In the genomic region with DNA sequence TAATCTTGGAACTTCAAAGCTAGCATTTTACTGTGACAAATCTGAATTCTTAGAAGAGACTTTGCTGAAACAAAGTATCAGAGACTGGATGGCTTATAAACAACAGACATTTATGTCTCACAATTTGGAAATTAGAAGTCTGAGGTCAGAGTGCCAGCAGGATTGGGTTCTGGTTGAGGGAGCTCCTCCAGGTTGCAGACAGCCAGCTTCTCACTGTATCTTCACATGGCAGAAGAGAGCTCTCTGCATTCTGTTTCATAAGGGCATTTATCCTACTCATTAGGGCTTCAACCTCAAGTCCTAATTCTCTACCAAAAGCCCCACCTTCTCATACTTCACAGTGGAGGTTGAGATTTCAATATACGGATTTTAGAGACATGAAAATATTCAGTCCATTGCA, we compare ENCODE assay signal across 23 cellular contexts.
DNase-seq lines count a peak whose midpoint lies in the region; ATAC-seq, FAIRE-seq and TF ChIP-seq lines count a peak whose summit lies in the region.
"Had no signal": no experiment of that assay in that cellular context is flagged by ENCODE, and none has a peak within 500 bp of the region (broad histone marks: within the 10 kb centered on the region; RNA-seq: fewer than 3 reads in every experiment).

No MANE protein-coding gene starts in this region.

- H3K27ac Mint-ChIP-seq in activated T-cell treated with anti-CD3 and anti-CD28 coated beads, Interleukin-2, amount 50 U/mL, for 72 hours, result peak overlapping the region; percentile 6
- peak overlapping the region; percentile 19 to 80 (median 42) for H3K27ac Mint-ChIP-seq in CD4-positive, alpha-beta memory T cell
- no peak overlapping the region for H3K27ac Mint-ChIP-seq in GM23338

- peaks cover 5% of the 10 kb centered on the region; the same call in 1 of the 2 replicates for H3K9me2 ChIP-seq in GM23338 (ENCODE audit: insufficient read depth)

- DNase-seq in activated T-cell treated with anti-CD3 and anti-CD28 coated beads, Interleukin-2, amount 50 U/mL, for 72 hours, result no peak
- DNase-seq in activated T-cell treated with anti-CD3 and anti-CD28 coated beads for 4 hours (no peak), GM23338 (ENCODE audit: low spot score) (no peak), keratinocyte (ENCODE audit: low read depth, low spot score) (no peak), ureter (ENCODE audit: low spot score) (no peak), T1000 (lab: John Stamatoyannopoulos, UW) (no peak)
- DNase-seq in CD4-positive, alpha-beta memory T cell, result no peak
- DNase-seq: COR-L47, DMS 273 treated with DMSO at 0.1 percent for 48 hours, GDM1, IMR-90, Karpas-422, MG63, NCI-H1048, NCI-H1436 treated with DMSO at 0.1 percent for 48 hours, NCI-H2029, NCI-H526, PC-9, SJCRH30 had no signal

- no peaks in the 10 kb centered on the region for H3F3A ChIP-seq in GM23338 (replicated peaks; ENCODE audit: low read depth)

- no peaks in the 10 kb centered on the region for H3K27me3 Mint-ChIP-seq in activated T-cell treated with anti-CD3 and anti-CD28 coated beads, Interleukin-2, amount 50 U/mL, for 72 hours (ENCODE audit: low read depth)
- no peaks in the 10 kb centered on the region for H3K27me3 Mint-ChIP-seq in CD4-positive, alpha-beta memory T cell
- no peaks in the 10 kb centered on the region for H3K27me3 Mint-ChIP-seq in GM23338 (ENCODE audit: insufficient read depth, low read depth, poor library complexity)

- no peak for FAIRE-seq in keratinocyte (lab: Jason Lieb, UNC)
- FAIRE-seq: HTR-8/SVneo had no signal

- peak overlapping the region; percentile 14 for H3K27ac ChIP-seq in CD4-positive, alpha-beta memory T cell (ENCODE audit: low read depth, low read length)
- H3K27ac ChIP-seq in GM23338 (ENCODE audit: low read depth), result no peak overlapping the region
- H3K27ac ChIP-seq in keratinocyte (ENCODE audit: control insufficient read depth, insufficient read depth, low read length), result no peak overlapping the region
- H3K27ac ChIP-seq: BLaER1 treated with 17β-estradiol and CSF1 and Interleukin-3, amounts not matched to agents 10 nM and 100 nM; PC-9; RWPE1; SJCRH30 had no signal

- intact Hi-C loops in CD4-positive, alpha-beta memory T cell (cut with micrococcal nuclease), result no loop called here

- H3K27me3 ChIP-seq in CD4-positive, alpha-beta memory T cell (ENCODE audit: insufficient read depth, low read length), result no peaks in the 10 kb centered on the region
- no peaks in the 10 kb centered on the region for H3K27me3 ChIP-seq in GM23338 (ENCODE audit: insufficient read depth)
- no peaks in the 10 kb centered on the region for H3K27me3 ChIP-seq in keratinocyte (ENCODE audit: control insufficient read depth, extremely low read depth, insufficient read depth, low read length)
- H3K27me3 ChIP-seq: MG63, SJCRH30 had no signal

- no peak for ATAC-seq in activated T-cell treated with anti-CD3 and anti-CD28 coated beads, Interleukin-2, amount 50 U/mL, for 72 hours (replicated peaks in 1 of 2)
- ATAC-seq in GM23338, result no peak

- no peaks in the 10 kb centered on the region for H4K20me1 ChIP-seq in GM23338 (replicated peaks; ENCODE audit: insufficient read depth)
- H4K20me1 ChIP-seq in keratinocyte (ENCODE audit: control insufficient read depth, extremely low read depth, insufficient read depth, low read length), result no peaks in the 10 kb centered on the region
- H4K20me1 ChIP-seq: BLaER1 treated with 17β-estradiol and CSF1 and Interleukin-3, amounts not matched to agents 10 nM and 100 nM had no signal

- H3K4me2 ChIP-seq in GM23338, result no peak overlapping the region
- H3K4me2 ChIP-seq in keratinocyte (ENCODE audit: control insufficient read depth, extremely low read depth, insufficient read depth, low read depth, low read length), result no peak overlapping the region
- H3K4me2 ChIP-seq: BLaER1 treated with 17β-estradiol and CSF1 and Interleukin-3, amounts not matched to agents 10 nM and 100 nM; PC-9 had no signal

- no peaks in the 10 kb centered on the region for H3K36me3 ChIP-seq in CD4-positive, alpha-beta memory T cell (ENCODE audit: insufficient read depth, low read length)
- no peaks in the 10 kb centered on the region for H3K36me3 ChIP-seq in GM23338 (ENCODE audit: insufficient read depth)
- no peaks in the 10 kb centered on the region for H3K36me3 ChIP-seq in keratinocyte (ENCODE audit: control insufficient read depth in 2 of 2, extremely low read depth in 1 of 2, insufficient read depth in 2 of 2, low read length in 2 of 2)
- H3K36me3 ChIP-seq: BLaER1 treated with 17β-estradiol and CSF1 and Interleukin-3, amounts not matched to agents 10 nM and 100 nM; HAP-1; MG63; SJCRH30 had no signal

- peaks cover 7 to 9% of the 10 kb centered on the region in 2 donors for H3K36me3 Mint-ChIP-seq in activated T-cell treated with anti-CD3 and anti-CD28 coated beads, Interleukin-2, amount 50 U/mL, for 72 hours (ENCODE audit: insufficient read depth in 2 of 2)
- no peaks in the 10 kb centered on the region for H3K36me3 Mint-ChIP-seq in CD4-positive, alpha-beta memory T cell
- no peaks in the 10 kb centered on the region for H3K36me3 Mint-ChIP-seq in GM23338 (ENCODE audit: low read depth)

- H2AFZ ChIP-seq in GM23338, result peak overlapping the region; percentile 66; the same call in 1 of the 2 replicates
- H2AFZ ChIP-seq in keratinocyte (ENCODE audit: control insufficient read depth, low read length), result peak overlapping the region; percentile 35
- H2AFZ ChIP-seq: PC-9 had no signal

- CTCF ChIA-PET in CD4-positive, alpha-beta memory T cell (lab: Charles Lee; ENCODE audit: partially characterized antibody), result interaction anchor here (1.2 kb wide), 1 partner anchor 10 kb away, joined by 3 read pairs; no protein-coding TSS in a partner anchor

- H3K9me1 ChIP-seq in keratinocyte (ENCODE audit: control insufficient read depth, extremely low read depth, insufficient read depth, low read length), result no peaks in the 10 kb centered on the region

- H3K4me1 Mint-ChIP-seq in activated T-cell treated with anti-CD3 and anti-CD28 coated beads, Interleukin-2, amount 50 U/mL, for 72 hours (ENCODE audit: low read depth), result peaks cover 53% of the 10 kb centered on the region
- peaks cover 41 to 57% (median 47%) of the 10 kb centered on the region in 4 donors for H3K4me1 Mint-ChIP-seq in CD4-positive, alpha-beta memory T cell
- peaks cover 3% of the 10 kb centered on the region; the same call in 1 of the 3 replicates for H3K4me1 Mint-ChIP-seq in GM23338

- POLR2A ChIA-PET in CD4-positive, alpha-beta memory T cell (lab: Charles Lee; ENCODE audit: partially characterized antibody), result interaction anchor here (0.8 to 3.9 kb wide), 5 partner anchors 10 to 116 kb away, joined by 3 to 30 read pairs (median 8); no protein-coding TSS in a partner anchor

- H3K4me3 ChIP-seq in CD4-positive, alpha-beta memory T cell (ENCODE audit: low read length in 2 of 2), result no peak overlapping the region
- H3K4me3 ChIP-seq in GM23338 (no peak overlapping the region), keratinocyte (ENCODE audit: control insufficient read depth in 2 of 3, extremely low read depth in 1 of 3, insufficient read depth in 2 of 3, low read depth in 1 of 3, low read length in 3 of 3) (no peak overlapping the region)
- H3K4me3 ChIP-seq: BLaER1 treated with 17β-estradiol and CSF1 and Interleukin-3, amounts not matched to agents 10 nM and 100 nM; HAP-1; MG63; PC-9; SJCRH30 had no signal

- dilution Hi-C loops in keratinocyte (cut with MboI; ENCODE audit: extremely low pct_ligation_motif_present, low sequenced_read_pairs), result no loop called here

- no peaks in the 10 kb centered on the region for H3K9me3 ChIP-seq in CD4-positive, alpha-beta memory T cell (ENCODE audit: control insufficient read depth in 1 of 2, low read length in 2 of 2)
- no peaks in the 10 kb centered on the region for H3K9me3 ChIP-seq in keratinocyte (ENCODE audit: control insufficient read depth, low read depth, low read length)
- H3K9me3 ChIP-seq: HAP-1, MG63, SJCRH30 had no signal

- no peak overlapping the region for H3K9ac ChIP-seq in keratinocyte (ENCODE audit: control insufficient read depth, extremely low read depth, insufficient read depth, low read length)
- H3K9ac ChIP-seq: BLaER1 treated with 17β-estradiol and CSF1 and Interleukin-3, amounts not matched to agents 10 nM and 100 nM had no signal

- peak overlapping the region in 1 of 2 donors; percentile 21 for H3K4me3 Mint-ChIP-seq in activated T-cell treated with anti-CD3 and anti-CD28 coated beads, Interleukin-2, amount 50 U/mL, for 72 hours
- peak overlapping the region in 5 of 8 donors; percentile 0 to 35 (median 14) for H3K4me3 Mint-ChIP-seq in CD4-positive, alpha-beta memory T cell
- H3K4me3 Mint-ChIP-seq in GM23338, result no peak overlapping the region

- TF ChIP-seq CTCF in GM23338 (conservative IDR thresholded peaks at IDR 0.05; ENCODE audit: low read depth in 2 of 2), result no peak
- no peak for TF ChIP-seq CTCF in keratinocyte (optimal IDR thresholded peaks at IDR 0.05 in 1 of 3, IDR thresholded peaks at IDR 0.05 in 1 of 3, conservative IDR thresholded peaks at IDR 0.05 in 1 of 3; ENCODE audit: extremely low read depth in 1 of 3, insufficient read depth in 2 of 3, low read length in 3 of 3)

- peaks cover 0 to 6% of the 10 kb centered on the region in 2 donors for H3K9me3 Mint-ChIP-seq in activated T-cell treated with anti-CD3 and anti-CD28 coated beads, Interleukin-2, amount 50 U/mL, for 72 hours
- peaks cover 0 to 2% (median 0%) of the 10 kb centered on the region in 8 donors for H3K9me3 Mint-ChIP-seq in CD4-positive, alpha-beta memory T cell
- peaks cover 7% of the 10 kb centered on the region; the same call in 2 of the 3 replicates for H3K9me3 Mint-ChIP-seq in GM23338

- peaks cover 41% of the 10 kb centered on the region for H3K4me1 ChIP-seq in CD4-positive, alpha-beta memory T cell (ENCODE audit: insufficient read depth, low read length)
- H3K4me1 ChIP-seq in GM23338 (ENCODE audit: insufficient read depth) (no peaks in the 10 kb centered on the region), keratinocyte (ENCODE audit: control insufficient read depth, extremely low read depth, insufficient read depth, low read length) (no peaks in the 10 kb centered on the region)
- H3K4me1 ChIP-seq: HAP-1, SJCRH30 had no signal

- H3K79me2 ChIP-seq in GM23338 (replicated peaks; ENCODE audit: insufficient read depth) (no peaks in the 10 kb centered on the region), keratinocyte (ENCODE audit: control insufficient read depth, insufficient read depth, low read length) (no peaks in the 10 kb centered on the region)

TF ChIP-seq in GM23338, 12 proteins besides CTCF, POLR2A, EP300 and RAD21:
- TF ChIP-seq POLR2AphosphoS5 (IDR thresholded peaks at IDR 0.05; ENCODE audit: low read depth), result no peak
TF ChIP-seq in GM23338: peak in this region for 0.
